ENCODE assay signal across 17 cellular contexts in the genomic region with DNA sequence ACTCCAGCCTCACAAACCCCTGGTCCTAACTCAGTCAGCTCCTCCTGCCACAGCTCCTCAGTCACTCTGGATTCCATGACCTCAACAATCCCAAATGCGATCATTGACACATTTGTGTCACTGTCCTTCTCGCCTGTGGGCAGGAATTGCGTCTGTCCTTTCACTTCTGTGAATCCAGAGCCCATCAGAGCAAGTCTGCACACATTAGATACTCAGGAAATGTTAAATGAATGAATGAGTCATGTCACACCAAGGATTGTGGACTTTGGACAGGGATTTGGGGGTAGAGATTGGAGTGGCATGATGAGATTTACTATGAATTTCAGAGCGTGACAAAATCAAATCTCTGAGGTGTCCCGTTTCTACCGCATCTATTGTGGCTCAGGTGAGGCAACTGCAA. TPM values are rescaled to one million over a fixed set of nuclear protein-coding genes. Genes with fewer than 3 reads are reported as not detected.
A peak's percentile ranks its signal among the peaks of the same experiment; 100 is the strongest.
DNase-seq lines count a peak whose midpoint lies in the region; ATAC-seq and TF ChIP-seq lines count a peak whose summit lies in the region.
"Had no signal": no experiment of that assay in that cellular context is flagged by ENCODE, and none has a peak within 500 bp of the region (broad histone marks: within the 10 kb centered on the region; RNA-seq: fewer than 3 reads in every experiment).

No MANE protein-coding gene starts in this region.

- H4K5ac ChIP-seq in IMR-90 (ENCODE audit: low read depth, low read length): no peak overlapping the region

- H3K4me3 ChIP-seq in IMR-90 (ENCODE audit: insufficient read depth, low read depth, low read length): no peak overlapping the region
- no peak overlapping the region for H3K4me3 ChIP-seq in MM.1S (ENCODE audit: low read length)
- no peak overlapping the region for H3K4me3 ChIP-seq in tibial artery
- H3K4me3 ChIP-seq: SJCRH30, spleen had no signal

- H3K27me3 Mint-ChIP-seq in nephron progenitor cell (ENCODE audit: low read depth, poor library complexity): peaks cover 3% of the 10 kb centered on the region

- POLR2A ChIA-PET in IMR-90 (lab: Charles Lee; ENCODE audit: unreplicated experiment): no interaction called here

- WGBS in IMR-90 (ENCODE audit: extremely low coverage in 2 of 2, insufficient read length in 1 of 2), 2 experiments: 93% methylated on average over 3 of the region's 6 CpGs; no CpG with 5 or more reads in 1 of the 2 experiments

- dilution Hi-C loops in IMR-90 (cut with HindIII; ENCODE audit: low sequenced_read_pairs, unreplicated experiment): no loop called here

- peaks cover 15% of the 10 kb centered on the region for H3K9me3 Mint-ChIP-seq in nephron progenitor cell
- H3K9me3 Mint-ChIP-seq: stimulated activated naive CD8-positive, alpha-beta T cell treated with anti-CD3 and anti-CD28 coated beads, Interleukin-15, Interleukin-2, amounts not matched to agents 100 ng/mL and 50 ng/mL, for 24 hours had no signal

- no peaks in the 10 kb centered on the region for H3F3A ChIP-seq in MM.1S (ENCODE audit: insufficient read depth, low read length)

- H2AK9ac ChIP-seq in IMR-90 (replicated peaks; ENCODE audit: low read depth, low read length, poor library complexity): peak overlapping the region; percentile 6

- H3K9ac ChIP-seq in IMR-90 (ENCODE audit: low read depth, low read length) (no peak overlapping the region), MM.1S (ENCODE audit: low read length) (no peak overlapping the region)

- intact Hi-C loops in IMR-90 (cut with micrococcal nuclease): no loop called here
- intact Hi-C loops in tibial artery (cut with DNase I; ENCODE audit: low total_unique reads): no loop called here

- H3K36me3 ChIP-seq in IMR-90 (ENCODE audit: control insufficient read depth, insufficient read depth, low read length) (no peaks in the 10 kb centered on the region), MM.1S (replicated peaks; ENCODE audit: insufficient read depth, low read length) (no peaks in the 10 kb centered on the region), tibial artery (no peaks in the 10 kb centered on the region)
- H3K36me3 ChIP-seq: SJCRH30, spleen had no signal

- H3K18ac ChIP-seq in IMR-90 (ENCODE audit: low read depth, low read length): no peak overlapping the region

- H3K27me3 ChIP-seq in IMR-90 (ENCODE audit: control insufficient read depth, insufficient read depth, low read length): no peaks in the 10 kb centered on the region
- no peaks in the 10 kb centered on the region for H3K27me3 ChIP-seq in MM.1S (replicated peaks; ENCODE audit: insufficient read depth, low read length)
- H3K27me3 ChIP-seq in tibial artery: no peaks in the 10 kb centered on the region
- H3K27me3 ChIP-seq: SJCRH30 had no signal

- peaks cover 18% of the 10 kb centered on the region for H3K4me1 Mint-ChIP-seq in nephron progenitor cell

- in situ Hi-C loops in IMR-90 (cut with MboI; ENCODE audit: low sequenced_read_pairs): no loop called here

- H3K23ac ChIP-seq in IMR-90 (ENCODE audit: low read depth, low read length): peak overlapping the region; percentile 35

- H3K36me3 Mint-ChIP-seq in nephron progenitor cell (ENCODE audit: low read depth): peaks cover 5% of the 10 kb centered on the region
- H3K36me3 Mint-ChIP-seq: mesothelial cell of epicardium had no signal

- H4K91ac ChIP-seq in IMR-90 (ENCODE audit: insufficient read depth, low read depth, low read length): peak overlapping the region; percentile 58; the same call in 1 of the 2 replicates

- no peaks in the 10 kb centered on the region for H3K79me1 ChIP-seq in IMR-90 (ENCODE audit: low read depth in 1 of 2, low read length in 2 of 2)

- H3K9me1 ChIP-seq in IMR-90 (ENCODE audit: insufficient read depth, low read length): peaks cover 7% of the 10 kb centered on the region

- H2BK15ac ChIP-seq in IMR-90 (ENCODE audit: low read depth, low read length): peak overlapping the region; percentile 83; the same call in 2 of the 3 replicates

- H3K27ac Mint-ChIP-seq in nephron progenitor cell: peak overlapping the region; percentile 9
- H3K27ac Mint-ChIP-seq: mesothelial cell of epicardium; stimulated activated naive CD8-positive, alpha-beta T cell treated with anti-CD3 and anti-CD28 coated beads, Interleukin-15, Interleukin-2, amounts not matched to agents 100 ng/mL and 50 ng/mL, for 24 hours had no signal

- H3K4me3 Mint-ChIP-seq in nephron progenitor cell: no peak overlapping the region
- H3K4me3 Mint-ChIP-seq: mesothelial cell of epicardium; stimulated activated naive CD8-positive, alpha-beta T cell treated with anti-CD3 and anti-CD28 coated beads, Interleukin-15, Interleukin-2, amounts not matched to agents 100 ng/mL and 50 ng/mL, for 24 hours had no signal

- H3K4me1 ChIP-seq in IMR-90 (ENCODE audit: control insufficient read depth, insufficient read depth, low read length): peaks cover 6% of the 10 kb centered on the region
- H3K4me1 ChIP-seq in MM.1S (ENCODE audit: low read length): no peaks in the 10 kb centered on the region
- H3K4me1 ChIP-seq in tibial artery: peaks cover 0 to 2% (median 0%) of the 10 kb centered on the region in 4 donors

- H2AFZ ChIP-seq in IMR-90 (replicated peaks; ENCODE audit: low read length, poor library complexity) (peak overlapping the region; percentile 38), MM.1S (ENCODE audit: low read length) (no peak overlapping the region)

- peak overlapping the region in 1 of 2 experiments; percentile 14; a peak in 1 of 4 replicates for H4K8ac ChIP-seq in IMR-90 (ENCODE audit: low read depth in 2 of 2, low read length in 2 of 2)

- TF ChIP-seq RAD21 in IMR-90 (IDR thresholded peaks at IDR 0.05; ENCODE audit: low read length): no peak

- CTCF ChIA-PET in IMR-90 (lab: Yijun Ruan, JAX): no interaction called here

- H2AK5ac ChIP-seq in IMR-90 (ENCODE audit: low read depth, low read length): peak overlapping the region; percentile 89

- H2BK120ac ChIP-seq in IMR-90 (ENCODE audit: low read depth, low read length): peak overlapping the region; percentile 63

- H3K4ac ChIP-seq in IMR-90 (ENCODE audit: low read depth, low read length): peak overlapping the region; percentile 89

- H3K27ac ChIP-seq in IMR-90 (ENCODE audit: insufficient read depth, low read length): no peak overlapping the region
- no peak overlapping the region for H3K27ac ChIP-seq in MM.1S (ENCODE audit: low read length)
- H3K27ac ChIP-seq in tibial artery: no peak overlapping the region
- H3K27ac ChIP-seq: SJCRH30, spleen had no signal

- peak overlapping the region; percentile 1 for H2BK5ac ChIP-seq in IMR-90 (ENCODE audit: low read depth, low read length, poor library complexity, severe bottlenecking)

- no peak for TF ChIP-seq CTCF in IMR-90 (conservative IDR thresholded peaks at IDR 0.05; ENCODE audit: low read depth, low read length)
- TF ChIP-seq CTCF in nephron progenitor cell (IDR thresholded peaks at IDR 0.05): no peak
- TF ChIP-seq CTCF in MM.1S (IDR thresholded peaks at IDR 0.05; ENCODE audit: low read length): no peak
- TF ChIP-seq CTCF in tibial artery (IDR thresholded peaks at IDR 0.05): no peak

- no peak for ATAC-seq in IMR-90 (ENCODE audit: low read depth)
- ATAC-seq in GM19467 (IDR thresholded peaks at IDR 0.05; ENCODE audit: unreplicated experiment): no peak

- peaks cover 3% of the 10 kb centered on the region for H3K9me3 ChIP-seq in IMR-90 (ENCODE audit: control insufficient read depth, insufficient read depth, low read length)
- no peaks in the 10 kb centered on the region for H3K9me3 ChIP-seq in MM.1S (replicated peaks; ENCODE audit: insufficient read depth, low read length)
- H3K9me3 ChIP-seq in tibial artery: no peaks in the 10 kb centered on the region
- H3K9me3 ChIP-seq: SJCRH30 had no signal

- peak; percentile 93 for DNase-seq in DMS53 (lab: John Stamatoyannopoulos, UW)
- DNase-seq in IMR-90: peak; percentile 4
- peak; percentile 62 to 74 for DNase-seq in dermis microvascular lymphatic vessel endothelial cell (ENCODE audit: low read depth in 2 of 2)
- no peak for DNase-seq in nephron progenitor cell
- DNase-seq in MM.1S: no peak
- no peak for DNase-seq in tibial artery
- no peak for DNase-seq in cortex of kidney (lab: John Stamatoyannopoulos, UW)
- DNase-seq: activated CD4-positive, alpha-beta T cell treated with anti-CD3 and anti-CD28 coated beads, Interleukin-2, amount 50 U/mL, for 48 hours; NCI-H1092; occipital lobe had no signal

- no peaks in the 10 kb centered on the region for H3K9me2 ChIP-seq in MM.1S (replicated peaks; ENCODE audit: insufficient read depth, low read length)

- BruUV-seq in IMR-90 (replicated peaks; lab: Mats Ljungman, UMichigan): no TSS peak

- no peak for TF ChIP-seq POLR2A in IMR-90 (IDR thresholded peaks at IDR 0.05; ENCODE audit: low read depth, low read length)

- H3K79me2 ChIP-seq in MM.1S (ENCODE audit: low read length): no peaks in the 10 kb centered on the region

- H3K56ac ChIP-seq in IMR-90 (ENCODE audit: extremely low read depth, insufficient read depth, low read length): no peak overlapping the region

- H3K14ac ChIP-seq in IMR-90 (replicated peaks; ENCODE audit: low read depth, low read length): peak overlapping the region; percentile 81

- H4K20me1 ChIP-seq in IMR-90 (ENCODE audit: insufficient read depth, low read length) (no peaks in the 10 kb centered on the region), MM.1S (ENCODE audit: insufficient read depth, low read length) (no peaks in the 10 kb centered on the region)

- H3K4me2 ChIP-seq in IMR-90 (ENCODE audit: low read depth, low read length) (no peak overlapping the region), MM.1S (ENCODE audit: low read depth, low read length) (no peak overlapping the region)

- H2BK20ac ChIP-seq in IMR-90 (ENCODE audit: low read depth, low read length): peak overlapping the region; percentile 94

TF ChIP-seq in IMR-90, 13 proteins besides CTCF, POLR2A, EP300 and RAD21 (continues in another document):
- TF ChIP-seq USF2 (IDR thresholded peaks at IDR 0.05; ENCODE audit: low read depth, low read length): no peak
- TF ChIP-seq MAFK (IDR thresholded peaks at IDR 0.05; ENCODE audit: low read depth, low read length): no peak

RNA-seq across cellular contexts. Expression of gene CLDN24, which starts 11.8 kb away (rescaled TPM):
- total RNA-seq in IMR-90 (2012; rRNA removed) (not detected in 2 replicates), dermis microvascular lymphatic vessel endothelial cell (not detected in 2 replicates)
- polyA plus RNA-seq in IMR-90 (2012; rRNA removed): not detected in 2 replicates
- polyA plus RNA-seq in IMR-90 (2012; cell fraction: cytosol; rRNA removed): not detected in 2 replicates
- not detected in 2 replicates for polyA plus RNA-seq in IMR-90 (2012; cell fraction: nucleus; rRNA removed; ENCODE audit: low replicate concordance)
- total RNA-seq: mesothelial cell of epicardium, occipital lobe, SJCRH30, spleen had no signal
- polyA plus RNA-seq: adipose tissue, BJ, spleen had no signal

RNA-seq across cellular contexts. Expression of gene CLDN22, which starts 13.9 kb away (rescaled TPM):
- total RNA-seq in IMR-90 (2012; rRNA removed): not detected in 2 replicates
- not detected in 2 replicates for polyA plus RNA-seq in IMR-90 (2012; rRNA removed)
- polyA plus RNA-seq in IMR-90 (2012; cell fraction: cytosol; rRNA removed): not detected in 2 replicates
- polyA plus RNA-seq in IMR-90 (2012; cell fraction: nucleus; rRNA removed; ENCODE audit: low replicate concordance): 0.03 TPM in 1 of 2 replicates, not detected in the other
- total RNA-seq in dermis microvascular lymphatic vessel endothelial cell: not detected in 2 replicates
- total RNA-seq: mesothelial cell of epicardium, occipital lobe, SJCRH30, spleen had no signal
- polyA plus RNA-seq: adipose tissue, spleen had no signal

Comparison
In these comparisons a context has a peak if more than half of its experiments do, and no peak if none do; other contexts are left out.
1. DNase-seq: peak in DMS53 (single experiment), IMR-90 (single experiment) and dermis microvascular lymphatic vessel endothelial cell (2 of 2); none in nephron progenitor cell (single experiment), MM.1S (single experiment), tibial artery (0 of 2) and cortex of kidney (single experiment).